In the genomic region with DNA sequence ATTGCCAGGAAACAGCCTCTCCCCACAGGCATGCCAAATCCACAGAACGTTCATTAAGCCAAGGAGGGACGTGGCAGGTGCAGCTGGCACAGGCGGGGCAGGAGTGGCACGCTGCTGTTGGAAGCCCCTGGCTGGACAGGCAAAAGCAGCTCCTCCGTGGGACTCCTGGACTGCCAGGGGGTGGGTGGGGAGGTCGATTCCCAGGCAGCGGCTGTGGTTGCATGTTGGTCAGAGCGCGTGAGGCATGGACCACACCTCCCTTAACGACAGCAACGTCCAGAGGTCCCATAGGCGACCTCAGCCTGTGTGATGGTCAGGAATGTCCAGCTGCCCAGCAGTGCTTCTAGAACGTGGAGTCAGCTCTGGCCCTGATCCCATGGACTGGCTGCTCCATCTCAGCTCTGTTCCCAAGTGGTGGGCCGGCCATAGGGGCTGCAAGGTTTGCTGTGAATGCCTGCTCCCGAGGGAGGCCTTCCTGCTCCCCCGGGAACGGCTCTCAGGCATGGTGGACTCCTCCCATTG, we compare ENCODE assay signal across 23 cellular contexts. TPM values are rescaled to one million over a fixed set of nuclear protein-coding genes. Genes with fewer than 3 reads are reported as not detected.
"Had no signal": no experiment of that assay in that cellular context is flagged by ENCODE, and none has a peak within 500 bp of the region (broad histone marks: within the 10 kb centered on the region; RNA-seq: fewer than 3 reads in every experiment).

No MANE protein-coding gene starts in this region.

- H3K27ac Mint-ChIP-seq: progenitor cell of endocrine pancreas; stimulated activated effector memory CD8-positive, alpha-beta T cell treated with anti-CD3 and anti-CD28 coated beads, Interleukin-12 subunit alpha, Interleukin-12 subunit beta, amount 100 ng/mL, for 72 hours had no signal

- H3K36me3 Mint-ChIP-seq: naive thymus-derived CD8-positive, alpha-beta T cell; neural progenitor cell; stimulated activated effector memory CD8-positive, alpha-beta T cell treated with anti-CD3 and anti-CD28 coated beads, Interleukin-12 subunit alpha, Interleukin-12 subunit beta, amount 100 ng/mL, for 72 hours; type B pancreatic cell had no signal

- H3K4me3 Mint-ChIP-seq: naive thymus-derived CD8-positive, alpha-beta T cell; stimulated activated effector memory CD8-positive, alpha-beta T cell treated with anti-CD3 and anti-CD28 coated beads, Interleukin-12 subunit alpha, Interleukin-12 subunit beta, amount 100 ng/mL, for 72 hours; type B pancreatic cell had no signal

- ATAC-seq: naive thymus-derived CD8-positive, alpha-beta T cell; pancreas; stimulated activated effector memory CD8-positive, alpha-beta T cell treated with anti-CD3 and anti-CD28 coated beads, Interleukin-12 subunit alpha, Interleukin-12 subunit beta, amount 100 ng/mL, for 72 hours; stimulated activated naive CD8-positive, alpha-beta T cell treated with anti-CD3 and anti-CD28 coated beads, Interleukin-15, Interleukin-2, amounts not matched to agents 100 U/mL and 50 U/mL, for 24 hours had no signal

- H3K4me1 Mint-ChIP-seq: stimulated activated effector memory CD8-positive, alpha-beta T cell treated with anti-CD3 and anti-CD28 coated beads, Interleukin-12 subunit alpha, Interleukin-12 subunit beta, amount 100 ng/mL, for 72 hours had no signal

- DNase-seq: cortex of kidney; dorsolateral prefrontal cortex; effector CD8-positive, alpha-beta T cell; foreskin melanocyte; hypothalamus; midbrain; occipital lobe; stimulated activated CD4-positive, alpha-beta T cell treated with anti-CD3 and anti-CD28 coated beads, Interleukin-4, amount 100 ng/mL, for 1 hour; stimulated activated CD8-positive, alpha-beta memory T cell treated with anti-CD3 and anti-CD28 coated beads, Interleukin-4, amount 100 ng/mL, for 48 hours; stimulated activated naive CD8-positive, alpha-beta T cell treated with anti-CD3 and anti-CD28 coated beads, Interleukin-15, Interleukin-2, amounts not matched to agents 100 U/mL and 50 U/mL, for 24 hours; uterus had no signal

- H3K9me3 Mint-ChIP-seq: naive thymus-derived CD8-positive, alpha-beta T cell; neural progenitor cell; stimulated activated effector memory CD8-positive, alpha-beta T cell treated with anti-CD3 and anti-CD28 coated beads, Interleukin-12 subunit alpha, Interleukin-12 subunit beta, amount 100 ng/mL, for 72 hours; type B pancreatic cell had no signal

RNA-seq across cellular contexts. Expression of a gene that starts 6.9 kb away (rescaled TPM):
- total RNA-seq: glomerular endothelial cell; left lung; naive thymus-derived CD8-positive, alpha-beta T cell; occipital lobe; thyroid gland had no signal

RNA-seq across cellular contexts. Expression of a gene that starts 16.9 kb away (rescaled TPM):
- total RNA-seq: dorsolateral prefrontal cortex; glomerular endothelial cell; heart right ventricle; left lung; lung; naive thymus-derived CD8-positive, alpha-beta T cell; occipital lobe; pancreas; progenitor cell of endocrine pancreas; suprapubic skin; thyroid gland; uterus had no signal
